In the genomic region with DNA sequence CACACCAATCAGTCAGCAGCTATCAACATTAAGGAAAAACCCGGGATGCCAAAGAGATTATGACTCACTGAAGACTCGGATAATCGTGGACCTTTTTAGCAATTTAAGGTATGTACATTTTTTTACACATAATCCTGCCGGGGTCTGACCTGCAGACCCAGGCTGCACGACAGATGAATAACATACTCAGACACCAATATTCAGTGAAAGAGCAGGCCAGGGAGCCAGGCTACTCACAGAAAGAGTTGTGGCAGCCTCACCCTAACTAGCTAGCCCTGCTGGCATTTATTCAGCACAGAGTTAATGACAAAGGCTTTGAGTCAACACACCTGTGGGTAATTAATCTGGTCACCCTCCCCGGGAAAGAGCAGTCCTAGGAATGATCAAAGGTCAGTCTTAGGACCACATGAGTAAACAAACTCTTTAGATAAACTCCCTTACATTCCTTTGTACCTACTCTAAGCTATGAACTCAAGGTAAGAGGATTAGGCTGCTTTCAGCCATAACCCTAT, we compare ENCODE assay signal across 22 cellular contexts.
A peak's percentile ranks its signal among the peaks of the same experiment; 100 is the strongest.
DNase-seq lines count a peak whose midpoint lies in the region; ATAC-seq, FAIRE-seq and TF ChIP-seq lines count a peak whose summit lies in the region.
"Had no signal": no experiment of that assay in that cellular context is flagged by ENCODE, and none has a peak within 500 bp of the region (broad histone marks: within the 10 kb centered on the region; RNA-seq: fewer than 3 reads in every experiment).

No MANE protein-coding gene starts in this region.

- H3K27me3 Mint-ChIP-seq in astrocyte (ENCODE audit: low read depth, unreplicated experiment): no peaks in the 10 kb centered on the region
- H3K27me3 Mint-ChIP-seq: activated naive CD8-positive, alpha-beta T cell treated with anti-CD3 and anti-CD28 coated beads, Interleukin-2, amount 10 ng/mL, durations not matched to agents 7 days and 5 days; stimulated activated naive B cell treated with anti-CD40 and anti-IgM and Interleukin-4, amounts not matched to agents 10 μg/mL and 1 μg/mL and 100 μg/mL, for 72 hours; type B pancreatic cell had no signal

- no peak overlapping the region for H2AFZ ChIP-seq in astrocyte (ENCODE audit: low read depth, low read length)

- no peak overlapping the region for H3K27ac ChIP-seq in astrocyte (ENCODE audit: low read depth, low read length)
- no peak overlapping the region for H3K27ac ChIP-seq in stomach
- H3K27ac ChIP-seq: cardiac muscle cell, esophagus muscularis mucosa had no signal

- peak; percentile 31 for DNase-seq in EH (ENCODE audit: low read depth)
- DNase-seq in HT1080 (ENCODE audit: low read depth): peak; percentile 41
- peak; percentile 57 for DNase-seq in astrocyte (ENCODE audit: low read depth)
- DNase-seq in non-pigmented ciliary epithelial cell (ENCODE audit: low read depth): peak; percentile 4
- no peak for DNase-seq in stomach
- no peak for DNase-seq in COR-L47 (lab: John Stamatoyannopoulos, UW)
- DNase-seq: activated CD4-positive, CD25-positive, alpha-beta regulatory T cell; activated naive CD8-positive, alpha-beta T cell treated with anti-CD3 and anti-CD28 coated beads, Interleukin-2, amount 10 ng/mL, durations not matched to agents 7 days and 5 days; CD8-positive, alpha-beta T cell; left ventricle myocardium superior; NCI-H1048; NCI-H2081 treated with DMSO at 0.1 percent for 48 hours; NCI-H526; nucleus accumbens; retina; stimulated activated naive B cell treated with anti-CD40 and anti-IgM and Interleukin-4, amounts not matched to agents 10 μg/mL and 1 μg/mL and 100 μg/mL, for 72 hours had no signal

- no peak overlapping the region for H3K4me3 Mint-ChIP-seq in astrocyte (ENCODE audit: unreplicated experiment)
- H3K4me3 Mint-ChIP-seq: activated naive CD8-positive, alpha-beta T cell treated with anti-CD3 and anti-CD28 coated beads, Interleukin-2, amount 10 ng/mL, durations not matched to agents 7 days and 5 days; CD8-positive, alpha-beta T cell; stimulated activated naive B cell treated with anti-CD40 and anti-IgM and Interleukin-4, amounts not matched to agents 10 μg/mL and 1 μg/mL and 100 μg/mL, for 72 hours; type B pancreatic cell had no signal

- TF ChIP-seq CTCF in astrocyte (IDR thresholded peaks at IDR 0.05; ENCODE audit: insufficient read depth, low read depth, low read length) (no peak), stomach (IDR thresholded peaks at IDR 0.05) (no peak)

- H3K27ac Mint-ChIP-seq in astrocyte (ENCODE audit: unreplicated experiment): no peak overlapping the region
- H3K27ac Mint-ChIP-seq: activated naive CD8-positive, alpha-beta T cell treated with anti-CD3 and anti-CD28 coated beads, Interleukin-2, amount 10 ng/mL, durations not matched to agents 7 days and 5 days; CD8-positive, alpha-beta T cell; stimulated activated naive B cell treated with anti-CD40 and anti-IgM and Interleukin-4, amounts not matched to agents 10 μg/mL and 1 μg/mL and 100 μg/mL, for 72 hours; type B pancreatic cell had no signal

- H3K4me3 ChIP-seq in astrocyte (ENCODE audit: insufficient read depth, low read depth, low read length) (no peak overlapping the region), stomach (no peak overlapping the region)
- H3K4me3 ChIP-seq: cardiac muscle cell, esophagus muscularis mucosa, K562 had no signal

- H3K79me2 ChIP-seq in astrocyte (ENCODE audit: insufficient read depth, low read length): no peaks in the 10 kb centered on the region

- TF ChIP-seq POLR2A in stomach (IDR thresholded peaks at IDR 0.05): no peak

- H3K36me3 ChIP-seq in astrocyte (ENCODE audit: insufficient read depth, low read length) (no peaks in the 10 kb centered on the region), stomach (no peaks in the 10 kb centered on the region)
- H3K36me3 ChIP-seq: cardiac muscle cell, esophagus muscularis mucosa had no signal

- H3K4me1 ChIP-seq in astrocyte (ENCODE audit: insufficient read depth, low read length): no peaks in the 10 kb centered on the region
- no peaks in the 10 kb centered on the region for H3K4me1 ChIP-seq in stomach
- H3K4me1 ChIP-seq: esophagus muscularis mucosa had no signal

- no peak overlapping the region for H3K9ac ChIP-seq in astrocyte (ENCODE audit: low read length)

- H3K4me2 ChIP-seq in astrocyte (ENCODE audit: low read length): no peak overlapping the region

- 39 to 60% (median 52%) methylated on average over 6 of the region's 6 CpGs for WGBS in stomach, 5 donors

- H3K9me3 ChIP-seq in astrocyte (ENCODE audit: insufficient read depth, low read depth, low read length) (no peaks in the 10 kb centered on the region), stomach (peaks cover 0 to 17% (median 8%) of the 10 kb centered on the region in 4 donors)

- H3K4me1 Mint-ChIP-seq in astrocyte (ENCODE audit: low read depth, unreplicated experiment): peaks cover 9% of the 10 kb centered on the region
- H3K4me1 Mint-ChIP-seq: activated naive CD8-positive, alpha-beta T cell treated with anti-CD3 and anti-CD28 coated beads, Interleukin-2, amount 10 ng/mL, durations not matched to agents 7 days and 5 days; stimulated activated naive B cell treated with anti-CD40 and anti-IgM and Interleukin-4, amounts not matched to agents 10 μg/mL and 1 μg/mL and 100 μg/mL, for 72 hours had no signal

- TF ChIP-seq EP300 in stomach (IDR thresholded peaks at IDR 0.05): no peak

- ATAC-seq in GM18520 (IDR thresholded peaks at IDR 0.05; ENCODE audit: unreplicated experiment): no peak
- no peak for ATAC-seq in HG03139 (IDR thresholded peaks at IDR 0.05; ENCODE audit: unreplicated experiment)
- ATAC-seq: CD8-positive, alpha-beta T cell; K562; left ventricle myocardium superior; stimulated activated naive B cell treated with anti-CD40 and anti-IgM and Interleukin-4, amounts not matched to agents 10 μg/mL and 1 μg/mL and 100 μg/mL, for 72 hours had no signal

- FAIRE-seq in astrocyte (lab: Jason Lieb, UNC): no peak
- FAIRE-seq: K562 had no signal

- H3K27me3 ChIP-seq in astrocyte (ENCODE audit: insufficient read depth, low read length): no peaks in the 10 kb centered on the region
- H3K27me3 ChIP-seq in stomach: no peaks in the 10 kb centered on the region
- H3K27me3 ChIP-seq: cardiac muscle cell, esophagus muscularis mucosa had no signal

- H4K20me1 ChIP-seq in astrocyte (ENCODE audit: insufficient read depth, low read length): no peaks in the 10 kb centered on the region

- peaks cover 2% of the 10 kb centered on the region for H3K9me3 Mint-ChIP-seq in astrocyte (ENCODE audit: unreplicated experiment)
- H3K9me3 Mint-ChIP-seq: type B pancreatic cell had no signal

- intact Hi-C loops in stomach (cut with DNase I; ENCODE audit: low total_unique reads): no loop called here

- H3K36me3 Mint-ChIP-seq in astrocyte (ENCODE audit: low read depth, unreplicated experiment): peaks cover 1% of the 10 kb centered on the region
- H3K36me3 Mint-ChIP-seq: activated naive CD8-positive, alpha-beta T cell treated with anti-CD3 and anti-CD28 coated beads, Interleukin-2, amount 10 ng/mL, durations not matched to agents 7 days and 5 days; CD8-positive, alpha-beta T cell; stimulated activated naive B cell treated with anti-CD40 and anti-IgM and Interleukin-4, amounts not matched to agents 10 μg/mL and 1 μg/mL and 100 μg/mL, for 72 hours; type B pancreatic cell had no signal

Comparison
In these comparisons a context has a peak if more than half of its experiments do, and no peak if none do; other contexts are left out.
1. DNase-seq: peak in EH (single experiment), HT1080 (single experiment), astrocyte (single experiment) and non-pigmented ciliary epithelial cell (single experiment); none in stomach (single experiment) and COR-L47 (single experiment).